ENCODE assay signal across 8 cellular contexts in genomic region chr17:78381601-78382168, GRCh38. TPM values are rescaled to one million over a fixed set of nuclear protein-coding genes. Genes with fewer than 3 reads are reported as not detected.
A peak's percentile ranks its signal among the peaks of the same experiment; 100 is the strongest.
DNase-seq lines count a peak whose midpoint lies in the region; ATAC-seq and TF ChIP-seq lines count a peak whose summit lies in the region.

No MANE protein-coding gene starts in this region.

- H3K4me1 Mint-ChIP-seq in activated CD4-positive, alpha-beta T cell treated with anti-CD3 and anti-CD28 coated beads, Interleukin-2, amount 10 ng/mL, durations not matched to agents 24 days and 14 days = peaks cover 70% of the 10 kb centered on the region
- H3K4me1 Mint-ChIP-seq in stimulated activated effector memory CD8-positive, alpha-beta T cell treated with anti-CD3 and anti-CD28 coated beads, Interleukin-12 subunit alpha, Interleukin-12 subunit beta, amount 100 ng/mL, for 72 hours = peaks cover 82% of the 10 kb centered on the region

- H3K27ac Mint-ChIP-seq in activated CD4-positive, alpha-beta T cell treated with anti-CD3 and anti-CD28 coated beads, Interleukin-2, amount 10 ng/mL, durations not matched to agents 24 days and 14 days = peak overlapping the region; percentile 88
- peak overlapping the region; percentile 96 for H3K27ac Mint-ChIP-seq in stimulated activated effector memory CD8-positive, alpha-beta T cell treated with anti-CD3 and anti-CD28 coated beads, Interleukin-12 subunit alpha, Interleukin-12 subunit beta, amount 100 ng/mL, for 72 hours

- intact Hi-C loops in activated CD4-positive, alpha-beta T cell treated with anti-CD3 and anti-CD28 coated beads, Interleukin-2, amount 10 ng/mL, durations not matched to agents 24 days and 14 days (cut with micrococcal nuclease) = loop anchor here (5.0 kb wide), 1 partner anchor 129 kb away; no protein-coding TSS in a partner anchor

- no peaks in the 10 kb centered on the region for H3K9me3 Mint-ChIP-seq in activated CD4-positive, alpha-beta T cell treated with anti-CD3 and anti-CD28 coated beads, Interleukin-2, amount 10 ng/mL, durations not matched to agents 24 days and 14 days
- H3K9me3 Mint-ChIP-seq in stimulated activated effector memory CD8-positive, alpha-beta T cell treated with anti-CD3 and anti-CD28 coated beads, Interleukin-12 subunit alpha, Interleukin-12 subunit beta, amount 100 ng/mL, for 72 hours = no peaks in the 10 kb centered on the region

- peak; percentile 55 for ATAC-seq in stimulated activated effector memory CD8-positive, alpha-beta T cell treated with anti-CD3 and anti-CD28 coated beads, Interleukin-12 subunit alpha, Interleukin-12 subunit beta, amount 100 ng/mL, for 72 hours
- ATAC-seq in GM21526 (IDR thresholded peaks at IDR 0.05; ENCODE audit: low FRiP score, unreplicated experiment) = no peak

- TF ChIP-seq CTCF in fibroblast of mammary gland (conservative IDR thresholded peaks at IDR 0.05; ENCODE audit: control insufficient read depth, insufficient read depth, low read depth, low read length) = no peak

- H3K27me3 Mint-ChIP-seq in activated CD4-positive, alpha-beta T cell treated with anti-CD3 and anti-CD28 coated beads, Interleukin-2, amount 10 ng/mL, durations not matched to agents 24 days and 14 days = no peaks in the 10 kb centered on the region

- H3K4me3 Mint-ChIP-seq in activated CD4-positive, alpha-beta T cell treated with anti-CD3 and anti-CD28 coated beads, Interleukin-2, amount 10 ng/mL, durations not matched to agents 24 days and 14 days = peak overlapping the region; percentile 92
- H3K4me3 Mint-ChIP-seq in stimulated activated effector memory CD8-positive, alpha-beta T cell treated with anti-CD3 and anti-CD28 coated beads, Interleukin-12 subunit alpha, Interleukin-12 subunit beta, amount 100 ng/mL, for 72 hours = peak overlapping the region; percentile 97

- peak overlapping the region; percentile 7 for H3K4me3 ChIP-seq in fibroblast of mammary gland (ENCODE audit: control insufficient read depth, low read depth, low read length)

- H3K36me3 Mint-ChIP-seq in activated CD4-positive, alpha-beta T cell treated with anti-CD3 and anti-CD28 coated beads, Interleukin-2, amount 10 ng/mL, durations not matched to agents 24 days and 14 days (ENCODE audit: low read depth) = peaks cover 39% of the 10 kb centered on the region
- H3K36me3 Mint-ChIP-seq in stimulated activated effector memory CD8-positive, alpha-beta T cell treated with anti-CD3 and anti-CD28 coated beads, Interleukin-12 subunit alpha, Interleukin-12 subunit beta, amount 100 ng/mL, for 72 hours = peaks cover 70% of the 10 kb centered on the region

- peak; percentile 60 to 62 for DNase-seq in activated CD4-positive, alpha-beta T cell treated with anti-CD3 and anti-CD28 coated beads for 4 hours
- DNase-seq in activated CD4-positive, alpha-beta T cell treated with anti-CD3 and anti-CD28 coated beads, Interleukin-2, amount 50 U/mL, for 1 hour = no peak
- peak; percentile 85 for DNase-seq in activated CD4-positive, alpha-beta T cell treated with anti-CD3 and anti-CD28 coated beads, Interleukin-2, amount 10 ng/mL, durations not matched to agents 24 days and 14 days
- DNase-seq in fibroblast of mammary gland (ENCODE audit: low read depth) (peak; percentile 62), T1000 (lab: John Stamatoyannopoulos, UW) (no peak), NCI-H2081 (lab: John Stamatoyannopoulos, UW) (no peak)
- no peak for DNase-seq in stimulated activated effector memory CD8-positive, alpha-beta T cell treated with anti-CD3 and anti-CD28 coated beads, Interleukin-12 subunit alpha, Interleukin-12 subunit beta, amount 100 ng/mL, for 72 hours (ENCODE audit: low spot score in 2 of 2)

RNA-seq across cellular contexts. Expression of gene PGS1, which starts 3.2 kb away (rescaled TPM):
- 65.6 and 67.8 TPM in 2 replicates for total RNA-seq in activated CD4-positive, alpha-beta T cell treated with anti-CD3 and anti-CD28 coated beads, Interleukin-2, amount 10 ng/mL, durations not matched to agents 24 days and 14 days

RNA-seq across cellular contexts. Expression of gene SOCS3, which starts 21.8 kb away (rescaled TPM):
- total RNA-seq in activated CD4-positive, alpha-beta T cell treated with anti-CD3 and anti-CD28 coated beads, Interleukin-2, amount 10 ng/mL, durations not matched to agents 24 days and 14 days = 78.3 and 81.5 TPM in 2 replicates

Comparison
In these comparisons a context has a peak if more than half of its experiments do, and no peak if none do; other contexts are left out.
1. DNase-seq: peak in activated CD4-positive, alpha-beta T cell treated with anti-CD3 and anti-CD28 coated beads for 4 hours (2 of 2), activated CD4-positive, alpha-beta T cell treated with anti-CD3 and anti-CD28 coated beads, Interleukin-2, amount 10 ng/mL, durations not matched to agents 24 days and 14 days (single experiment) and fibroblast of mammary gland (single experiment); none in activated CD4-positive, alpha-beta T cell treated with anti-CD3 and anti-CD28 coated beads, Interleukin-2, amount 50 U/mL, for 1 hour (single experiment), stimulated activated effector memory CD8-positive, alpha-beta T cell treated with anti-CD3 and anti-CD28 coated beads, Interleukin-12 subunit alpha, Interleukin-12 subunit beta, amount 100 ng/mL, for 72 hours (0 of 2), T1000 (single experiment) and NCI-H2081 (0 of 2).